8 cellular contexts compared by ENCODE assay signal in genomic region chr10:45956634-45957033, GRCh38. TPM values are rescaled to one million over a fixed set of nuclear protein-coding genes. Genes with fewer than 3 reads are reported as not detected.
DNase-seq lines count a peak whose midpoint lies in the region; ATAC-seq, FAIRE-seq and TF ChIP-seq lines count a peak whose summit lies in the region.
"Not testable (repeated sequence)": the region's sequence is repeated elsewhere in the genome, so short reads cannot be mapped to it uniquely, and the experiment has no call there.

No MANE protein-coding gene starts in this region.

- H3K4me1 Mint-ChIP-seq in GM23338: peaks cover 16% of the 10 kb centered on the region; the same call in 2 of the 3 replicates
- H3K4me1 Mint-ChIP-seq in astrocyte (ENCODE audit: low read depth, unreplicated experiment): peaks cover 10% of the 10 kb centered on the region
- peaks cover 15% of the 10 kb centered on the region for H3K4me1 Mint-ChIP-seq in endodermal cell
- H3K4me1 Mint-ChIP-seq in neural crest cell; type B pancreatic cell (ENCODE audit: unreplicated experiment): not testable (repeated sequence)
- H3K4me1 Mint-ChIP-seq in progenitor cell of endocrine pancreas (ENCODE audit: low read depth): peaks cover 11% of the 10 kb centered on the region

- H3K36me3 Mint-ChIP-seq in GM23338 (ENCODE audit: low read depth) (peaks cover 16% of the 10 kb centered on the region), endodermal cell (ENCODE audit: low read depth) (peaks cover 14% of the 10 kb centered on the region)
- not testable (repeated sequence) for H3K36me3 Mint-ChIP-seq in astrocyte (ENCODE audit: low read depth, unreplicated experiment); neural crest cell (ENCODE audit: low read depth); progenitor cell of endocrine pancreas (ENCODE audit: insufficient read depth); type B pancreatic cell

- DNase-seq in GM23338 (ENCODE audit: low spot score); astrocyte (ENCODE audit: low read depth); endodermal cell; hepatocyte (ENCODE audit: low spot score); neural crest cell (ENCODE audit: low read depth, low spot score); progenitor cell of endocrine pancreas (ENCODE audit: low spot score, unreplicated experiment); type B pancreatic cell (ENCODE audit: extremely low spot score, unreplicated experiment): not testable (repeated sequence)

- not testable (repeated sequence) for H3K4me3 ChIP-seq in GM23338; HUES6 (ENCODE audit: low read depth, low read length); astrocyte (ENCODE audit: insufficient read depth, low read depth, low read length); endodermal cell (ENCODE audit: low read length); hepatocyte

- H4K20me1 ChIP-seq in GM23338 (replicated peaks; ENCODE audit: insufficient read depth); astrocyte (ENCODE audit: insufficient read depth, low read length); hepatocyte (ENCODE audit: insufficient read depth, poor library complexity, severe bottlenecking): not testable (repeated sequence)

- peaks cover 10% of the 10 kb centered on the region for H3K4me1 ChIP-seq in GM23338 (ENCODE audit: insufficient read depth)
- not testable (repeated sequence) for H3K4me1 ChIP-seq in HUES6 (ENCODE audit: control insufficient read depth, insufficient read depth, low read length); astrocyte (ENCODE audit: insufficient read depth, low read length); endodermal cell (ENCODE audit: control insufficient read depth, insufficient read depth, low read length); hepatocyte (ENCODE audit: insufficient read depth)

- not testable (repeated sequence) for FAIRE-seq in astrocyte (lab: Jason Lieb, UNC)

- not testable (repeated sequence) for H3K4me2 ChIP-seq in GM23338; astrocyte (ENCODE audit: low read length)
- peak overlapping the region; percentile 49 for H3K4me2 ChIP-seq in hepatocyte

- H3K27me3 ChIP-seq in GM23338 (ENCODE audit: insufficient read depth); HUES6 (ENCODE audit: control insufficient read depth, insufficient read depth, low read length); astrocyte (ENCODE audit: insufficient read depth, low read length); endodermal cell (ENCODE audit: control insufficient read depth, insufficient read depth, low read length, poor library complexity, severe bottlenecking); hepatocyte: not testable (repeated sequence)

- not testable (repeated sequence) for H3K9me2 ChIP-seq in GM23338 (ENCODE audit: insufficient read depth); hepatocyte (replicated peaks; ENCODE audit: insufficient read depth)

- H3K27ac Mint-ChIP-seq in GM23338: peak overlapping the region; percentile 89
- H3K27ac Mint-ChIP-seq in astrocyte (ENCODE audit: unreplicated experiment): peak overlapping the region; percentile 69
- peak overlapping the region; percentile 95 for H3K27ac Mint-ChIP-seq in endodermal cell
- peak overlapping the region; percentile 96 for H3K27ac Mint-ChIP-seq in neural crest cell (ENCODE audit: unreplicated experiment)
- H3K27ac Mint-ChIP-seq in progenitor cell of endocrine pancreas: peak overlapping the region; percentile 97
- H3K27ac Mint-ChIP-seq in type B pancreatic cell: peak overlapping the region; percentile 79

- not testable (repeated sequence) for ATAC-seq in GM23338

- not testable (repeated sequence) for H3K79me2 ChIP-seq in GM23338 (replicated peaks; ENCODE audit: insufficient read depth); astrocyte (ENCODE audit: insufficient read depth, low read length); hepatocyte

- not testable (repeated sequence) for H3K9ac ChIP-seq in HUES6 (ENCODE audit: low read length); astrocyte (ENCODE audit: low read length); endodermal cell (ENCODE audit: extremely low read depth, low read length, poor library complexity, severe bottlenecking)

- H3K9me3 Mint-ChIP-seq in GM23338; astrocyte (ENCODE audit: unreplicated experiment); endodermal cell; neural crest cell; progenitor cell of endocrine pancreas (ENCODE audit: low read depth); type B pancreatic cell: not testable (repeated sequence)

- not testable (repeated sequence) for H2AFZ ChIP-seq in GM23338; astrocyte (ENCODE audit: low read depth, low read length); hepatocyte

- H3K4me3 Mint-ChIP-seq in GM23338; astrocyte (ENCODE audit: unreplicated experiment); endodermal cell; neural crest cell; progenitor cell of endocrine pancreas (ENCODE audit: low read depth); type B pancreatic cell: not testable (repeated sequence)

- H3K9me3 ChIP-seq in HUES6 (ENCODE audit: control insufficient read depth, insufficient read depth, low read depth, low read length); astrocyte (ENCODE audit: insufficient read depth, low read depth, low read length); endodermal cell (ENCODE audit: control insufficient read depth, low read length); hepatocyte (ENCODE audit: low read depth): not testable (repeated sequence)

- not testable (repeated sequence) for TF ChIP-seq CTCF in GM23338 (conservative IDR thresholded peaks at IDR 0.05; ENCODE audit: low read depth in 2 of 2); astrocyte (IDR thresholded peaks at IDR 0.05; ENCODE audit: insufficient read depth, low read depth, low read length); endodermal cell (conservative IDR thresholded peaks at IDR 0.05); hepatocyte (IDR thresholded peaks at IDR 0.05; ENCODE audit: poor library complexity); neural crest cell (conservative IDR thresholded peaks at IDR 0.05); progenitor cell of endocrine pancreas (IDR thresholded peaks at IDR 0.05; ENCODE audit: unreplicated experiment); type B pancreatic cell (conservative IDR thresholded peaks at IDR 0.05)

- no CpG with 5 or more reads among the region's 6 CpGs for WGBS in endodermal cell (ENCODE audit: insufficient coverage in 1 of 2, insufficient read length in 1 of 2), 2 experiments
- 32% methylated on average over 4 of the region's 6 CpGs for WGBS in hepatocyte (ENCODE audit: low lambda C conversion rate, missing lambda C conversion rate)

- H3K27ac ChIP-seq in GM23338 (ENCODE audit: low read depth): peak overlapping the region; percentile 85; the same call in 1 of the 2 replicates
- peak overlapping the region; percentile 81 for H3K27ac ChIP-seq in HUES6 (ENCODE audit: low read depth, low read length)
- not testable (repeated sequence) for H3K27ac ChIP-seq in astrocyte (ENCODE audit: low read depth, low read length); endodermal cell (ENCODE audit: low read depth, low read length)
- peak overlapping the region; percentile 95 for H3K27ac ChIP-seq in hepatocyte

- not testable (repeated sequence) for H3K27me3 Mint-ChIP-seq in GM23338 (ENCODE audit: insufficient read depth, low read depth, poor library complexity); astrocyte (ENCODE audit: low read depth, unreplicated experiment); endodermal cell (ENCODE audit: insufficient read depth); neural crest cell (ENCODE audit: low read depth); progenitor cell of endocrine pancreas; type B pancreatic cell

- H3F3A ChIP-seq in GM23338 (replicated peaks; ENCODE audit: low read depth): not testable (repeated sequence)

- not testable (repeated sequence) for H3K36me3 ChIP-seq in GM23338 (ENCODE audit: insufficient read depth); HUES6 (ENCODE audit: control insufficient read depth, insufficient read depth, low read length); astrocyte (ENCODE audit: insufficient read depth, low read length); hepatocyte (replicated peaks; ENCODE audit: insufficient read depth, low read depth)
- H3K36me3 ChIP-seq in endodermal cell (ENCODE audit: control insufficient read depth, insufficient read depth, low read length): peaks cover 11% of the 10 kb centered on the region

RNA-seq across cellular contexts. Expression of gene TIMM23, which starts 15.7 kb away (rescaled TPM):
- 110 and 120 TPM in 2 replicates for total RNA-seq in GM23338 (2014; rRNA removed; shearing (Covaris generic))
- polyA plus RNA-seq in GM23338 (2016; fragmentation: Nextera tagmentation; extraction: Ambion mirVana) (199 and 218 TPM in 2 replicates), hepatocyte (122 and 144 TPM in 2 replicates)
- total RNA-seq in astrocyte (90.9 and 93.2 TPM in 2 replicates), endodermal cell (10 to 100 TPM; 86.3 to 88.5 TPM), hepatocyte (76.4 and 80.7 TPM in 2 replicates), neural crest cell (72.0 and 73.9 TPM in 2 replicates), progenitor cell of endocrine pancreas (52.4 and 57.7 TPM in 2 replicates), type B pancreatic cell (ENCODE audit: low replicate concordance) (62.0 and 65.0 TPM in 2 replicates)
- 77.8 TPM for polyA plus RNA-seq in endodermal cell (2013, experiment 1 of 2)
- polyA plus RNA-seq in endodermal cell (2013, experiment 2 of 2): 68.3 TPM
